Comparison of ENCODE assay signal across 1 cellular context in genomic region chr18:80033181-80034067, GRCh38.
TF ChIP-seq lines count a peak whose summit lies in the region.

No MANE protein-coding gene starts in this region.

TF ChIP-seq in HEK293, 187 proteins besides CTCF, POLR2A, EP300 and RAD21 (continued from another document):
- no peak for TF ChIP-seq PRDM2 (tag by site-specific recombination; IDR thresholded peaks at IDR 0.05; ENCODE audit: borderline replicate concordance)
- no peak for TF ChIP-seq ZNF530 (tag by site-specific recombination; IDR thresholded peaks at IDR 0.05; ENCODE audit: low read depth)
- TF ChIP-seq ZNF510 (tag by site-specific recombination; IDR thresholded peaks at IDR 0.05; ENCODE audit: insufficient replicate concordance) = no peak
- no peak for TF ChIP-seq ZNF433 (tag by site-specific recombination; IDR thresholded peaks at IDR 0.05; ENCODE audit: low read depth)
- TF ChIP-seq ZBTB11 (tag by site-specific recombination; conservative IDR thresholded peaks at IDR 0.05; ENCODE audit: low read depth) = 0 out of 2 replicates have a peak, but pooled peaks have one; percentile 26
- TF ChIP-seq ZNF473 (tag by site-specific recombination; IDR thresholded peaks at IDR 0.05) = no peak
- TF ChIP-seq SETDB1 (IDR thresholded peaks at IDR 0.05; ENCODE audit: insufficient read length, low read length) = no peak
- TF ChIP-seq ZNF394 (tag by site-specific recombination; IDR thresholded peaks at IDR 0.05; ENCODE audit: borderline replicate concordance) = no peak
- peak; percentile 92 for TF ChIP-seq EGR2 (tag by site-specific recombination; IDR thresholded peaks at IDR 0.05; ENCODE audit: low read depth)
- TF ChIP-seq ATF2 (tag by site-specific recombination; IDR thresholded peaks at IDR 0.05; ENCODE audit: low read depth) = no peak
- TF ChIP-seq GLI2 (tag by site-specific recombination; IDR thresholded peaks at IDR 0.05; ENCODE audit: borderline replicate concordance, low read depth) = no peak
- TF ChIP-seq ZNF707 (tag by site-specific recombination; IDR thresholded peaks at IDR 0.05) = no peak
- no peak for TF ChIP-seq YY1 (tag by site-specific recombination; IDR thresholded peaks at IDR 0.05)
- no peak for TF ChIP-seq ZNF133 (tag by site-specific recombination; IDR thresholded peaks at IDR 0.05)
- no peak for TF ChIP-seq ZNF211 (tag by site-specific recombination; IDR thresholded peaks at IDR 0.05; ENCODE audit: low read depth)
- TF ChIP-seq ZNF423 (tag by site-specific recombination; IDR thresholded peaks at IDR 0.05) = no peak
- no peak for TF ChIP-seq ZNF558 (tag by site-specific recombination; IDR thresholded peaks at IDR 0.05)
- no peak for TF ChIP-seq ZNF785 (tag by site-specific recombination; IDR thresholded peaks at IDR 0.05)
TF ChIP-seq in HEK293: peak in this region for 15.
